Comparison of ENCODE assay signal across 22 cellular contexts in the genomic region with DNA sequence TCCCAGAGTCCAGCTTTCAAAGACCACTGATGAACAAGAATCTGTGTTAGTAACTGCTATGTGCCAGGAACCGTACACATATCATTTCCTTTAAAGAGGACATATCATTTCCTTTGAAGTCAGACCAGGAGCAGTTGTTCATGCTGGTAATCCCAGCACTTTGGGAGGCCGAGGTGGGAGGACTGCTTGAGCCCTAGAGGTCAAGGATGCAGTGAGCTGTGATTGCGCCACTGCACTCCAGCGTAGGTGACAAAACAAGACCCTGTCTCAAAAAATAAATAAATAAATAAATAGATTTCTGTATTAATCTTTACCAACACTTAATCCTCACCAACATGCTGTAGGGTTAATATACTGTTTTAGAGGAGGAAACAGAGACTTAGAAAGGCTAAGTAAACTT.
"Had no signal": no experiment of that assay in that cellular context is flagged by ENCODE, and none has a peak within 500 bp of the region (broad histone marks: within the 10 kb centered on the region; RNA-seq: fewer than 3 reads in every experiment).

No MANE protein-coding gene starts in this region.

- H3K4me3 ChIP-seq: K562, SK-N-MC had no signal

- H3K9me3 Mint-ChIP-seq: activated naive CD4-positive, alpha-beta T cell treated with anti-CD3 and anti-CD28 coated beads, Interleukin-2, amount 50 U/mL, for 72 hours; activated T-cell treated with anti-CD3 and anti-CD28 coated beads, Interleukin-2, amount 50 U/mL, for 4 hours; T-helper 1 cell treated with Interleukin-12 subunit alpha and Interleukin-12 subunit beta and Interleukin-4 antibody, amounts not matched to agents 30 μg/mL and 1 μg/mL, for 36 hours had no signal

- H3K27ac Mint-ChIP-seq: activated CD8-positive, alpha-beta T cell treated with anti-CD3 and anti-CD28 coated beads, Interleukin-2, amount 10 ng/mL, durations not matched to agents 7 days and 5 days; activated naive CD4-positive, alpha-beta T cell treated with anti-CD3 and anti-CD28 coated beads, Interleukin-2, amount 50 U/mL, for 72 hours; T-helper 1 cell treated with Interleukin-12 subunit alpha and Interleukin-12 subunit beta and Interleukin-4 antibody, amounts not matched to agents 30 μg/mL and 1 μg/mL, for 36 hours had no signal

- DNase-seq: activated CD4-positive, alpha-beta T cell treated with anti-CD3 and anti-CD28 coated beads for 4 hours; activated CD8-positive, alpha-beta T cell treated with anti-CD3 and anti-CD28 coated beads, Interleukin-2, amount 10 ng/mL, durations not matched to agents 7 days and 5 days; activated effector memory CD4-positive, alpha-beta T cell treated with anti-CD3 and anti-CD28 coated beads, Interleukin-2, amount 50 U/mL, for 16 hours; activated naive CD4-positive, alpha-beta T cell treated with Interleukin-2 at 50 U/mL for 16 hours; activated T-cell treated with anti-CD3 and anti-CD28 coated beads, Interleukin-2, amount 50 U/mL, for 4 hours; amygdala; NCI-H1092 treated with DMSO at 0.1 percent for 48 hours; NCI-H1417 treated with DMSO at 0.1 percent for 48 hours; NCI-H1694 treated with DMSO at 0.1 percent for 48 hours; NCI-H2029 treated with DMSO at 0.1 percent for 48 hours; NCI-H345; NCI-H510A; NCI-H526 treated with DMSO at 0.1 percent for 48 hours; NCI-H82; NK-92 treated with Interleukin-12 subunit alpha and Interleukin-12 subunit beta, amount 100 ng/mL, for 24 hours had no signal

- H3K4me3 Mint-ChIP-seq: activated CD8-positive, alpha-beta T cell treated with anti-CD3 and anti-CD28 coated beads, Interleukin-2, amount 10 ng/mL, durations not matched to agents 7 days and 5 days; activated T-cell treated with anti-CD3 and anti-CD28 coated beads, Interleukin-2, amount 50 U/mL, for 4 hours; brain; T-helper 1 cell treated with Interleukin-12 subunit alpha and Interleukin-12 subunit beta and Interleukin-4 antibody, amounts not matched to agents 30 μg/mL and 1 μg/mL, for 36 hours had no signal

- ATAC-seq: activated CD4-positive, CD25-positive, alpha-beta regulatory T cell treated with anti-CD3 and anti-CD28 coated beads, Interleukin-2, amount 50 U/mL, for 24 hours; activated CD8-positive, alpha-beta T cell treated with anti-CD3 and anti-CD28 coated beads, Interleukin-2, amount 10 ng/mL, durations not matched to agents 7 days and 5 days; activated naive CD4-positive, alpha-beta T cell treated with anti-CD3 and anti-CD28 coated beads, Interleukin-2, amount 50 U/mL, for 72 hours; activated T-cell treated with anti-CD3 and anti-CD28 coated beads, Interleukin-2, amount 50 U/mL, for 4 hours; K562; Right ventricle myocardium inferior had no signal

- H3K27ac ChIP-seq: SK-N-MC had no signal

- H3K36me3 Mint-ChIP-seq: activated naive CD4-positive, alpha-beta T cell treated with anti-CD3 and anti-CD28 coated beads, Interleukin-2, amount 50 U/mL, for 72 hours; brain had no signal
